In the genomic region with DNA sequence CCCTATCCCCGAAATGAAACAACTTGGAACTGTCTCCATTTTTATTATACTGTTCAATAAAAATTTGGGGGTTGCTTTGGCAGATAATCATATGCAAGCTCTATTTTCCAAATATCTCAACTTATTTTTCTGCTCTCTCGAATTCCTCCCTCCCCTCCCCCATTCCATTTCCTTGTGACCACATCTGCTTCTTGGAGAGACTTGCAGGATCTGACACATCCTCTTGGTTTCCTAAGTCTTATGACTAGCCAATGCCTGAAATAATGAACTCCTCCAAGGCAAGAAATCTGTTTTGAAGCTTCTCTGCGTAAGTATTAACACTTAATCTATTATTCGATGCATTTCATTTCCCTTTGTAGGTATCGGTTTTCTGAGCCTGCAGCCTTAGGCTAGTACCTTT, we compare ENCODE assay signal across 10 cellular contexts. TPM values are rescaled to one million over a fixed set of nuclear protein-coding genes. Genes with fewer than 3 reads are reported as not detected.
A peak's percentile ranks its signal among the peaks of the same experiment; 100 is the strongest.
DNase-seq lines count a peak whose midpoint lies in the region; ATAC-seq and TF ChIP-seq lines count a peak whose summit lies in the region.
"Had no signal": no experiment of that assay in that cellular context is flagged by ENCODE, and none has a peak within 500 bp of the region (broad histone marks: within the 10 kb centered on the region; RNA-seq: fewer than 3 reads in every experiment).

No MANE protein-coding gene starts in this region.

- H3K27ac Mint-ChIP-seq in activated CD4-positive, alpha-beta T cell treated with anti-CD3 and anti-CD28 coated beads, Interleukin-2, amount 10 ng/mL, durations not matched to agents 7 days and 5 days = peak overlapping the region; percentile 62

- H3K4me3 ChIP-seq in epithelial cell of esophagus (ENCODE audit: low read length) = no peak overlapping the region
- H3K4me3 ChIP-seq in skin epidermis = no peak overlapping the region
- H3K4me3 ChIP-seq: psoas muscle had no signal

- TF ChIP-seq CTCF in epithelial cell of esophagus (IDR thresholded peaks at IDR 0.05; ENCODE audit: insufficient read depth, low read depth, low read length, missing control alignments) = no peak

- peak overlapping the region in 11 of 21 experiments; percentile 24 to 63 (median 49) for H3K27ac ChIP-seq in skin epidermis
- H3K27ac ChIP-seq: psoas muscle had no signal

- no peaks in the 10 kb centered on the region for H3K27me3 Mint-ChIP-seq in activated CD4-positive, alpha-beta T cell treated with anti-CD3 and anti-CD28 coated beads, Interleukin-2, amount 10 ng/mL, durations not matched to agents 7 days and 5 days

- H3K4me1 Mint-ChIP-seq in activated CD4-positive, alpha-beta T cell treated with anti-CD3 and anti-CD28 coated beads, Interleukin-2, amount 10 ng/mL, durations not matched to agents 7 days and 5 days = peaks cover 16% of the 10 kb centered on the region

- DNase-seq in activated CD4-positive, alpha-beta T cell treated with anti-CD3 and anti-CD28 coated beads, Interleukin-2, amount 10 ng/mL, durations not matched to agents 7 days and 5 days = no peak
- DNase-seq in activated CD4-positive, alpha-beta T cell treated with anti-CD3 and anti-CD28 coated beads, Interleukin-2, amount 50 U/mL, for 1 hour = no peak
- peak; percentile 67 for DNase-seq in RKO (ENCODE audit: low spot score)
- peak; percentile 84 for DNase-seq in epithelial cell of esophagus (ENCODE audit: low read depth)
- no peak for DNase-seq in NCI-H510A treated with DMSO at 0.1 percent for 48 hours (lab: John Stamatoyannopoulos, UW)
- no peak for DNase-seq in NCI-H1092 treated with DMSO at 0.1 percent for 48 hours (lab: John Stamatoyannopoulos, UW)
- DNase-seq: NCI-H187 treated with DMSO at 0.1 percent for 48 hours, psoas muscle had no signal

- CTCF ChIA-PET in activated CD4-positive, alpha-beta T cell treated with anti-CD3 and anti-CD28 coated beads, Interleukin-2, amount 10 ng/mL, durations not matched to agents 7 days and 5 days (lab: Charles Lee) = interaction anchor here (1.0 to 2.8 kb wide), 3 partner anchors 8 to 169 kb away, joined by 3 to 13 read pairs (median 4); no protein-coding TSS in a partner anchor

- no peak for ATAC-seq in HG03521 (IDR thresholded peaks at IDR 0.05; ENCODE audit: unreplicated experiment)

- peaks cover 5% of the 10 kb centered on the region for H3K9me3 Mint-ChIP-seq in activated CD4-positive, alpha-beta T cell treated with anti-CD3 and anti-CD28 coated beads, Interleukin-2, amount 10 ng/mL, durations not matched to agents 7 days and 5 days

- peaks cover 10% of the 10 kb centered on the region for H3K36me3 Mint-ChIP-seq in activated CD4-positive, alpha-beta T cell treated with anti-CD3 and anti-CD28 coated beads, Interleukin-2, amount 10 ng/mL, durations not matched to agents 7 days and 5 days (ENCODE audit: low read depth)

- no peak overlapping the region for H3K4me3 Mint-ChIP-seq in activated CD4-positive, alpha-beta T cell treated with anti-CD3 and anti-CD28 coated beads, Interleukin-2, amount 10 ng/mL, durations not matched to agents 7 days and 5 days

- POLR2A ChIA-PET in activated CD4-positive, alpha-beta T cell treated with anti-CD3 and anti-CD28 coated beads, Interleukin-2, amount 10 ng/mL, durations not matched to agents 7 days and 5 days (lab: Charles Lee) = no interaction called here

RNA-seq across cellular contexts. Expression of a gene that starts 16.1 kb away (rescaled TPM):
- 10 to 100 TPM; 12.5 to 14.7 TPM for total RNA-seq in activated CD4-positive, alpha-beta T cell treated with anti-CD3 and anti-CD28 coated beads, Interleukin-2, amount 10 ng/mL, durations not matched to agents 7 days and 5 days

Comparison
In these comparisons a context has a peak if more than half of its experiments do, and no peak if none do; other contexts are left out.
1. DNase-seq: peak in RKO (single experiment) and epithelial cell of esophagus (single experiment); none in activated CD4-positive, alpha-beta T cell treated with anti-CD3 and anti-CD28 coated beads, Interleukin-2, amount 10 ng/mL, durations not matched to agents 7 days and 5 days (single experiment), activated CD4-positive, alpha-beta T cell treated with anti-CD3 and anti-CD28 coated beads, Interleukin-2, amount 50 U/mL, for 1 hour (single experiment), NCI-H510A treated with DMSO at 0.1 percent for 48 hours (single experiment) and NCI-H1092 treated with DMSO at 0.1 percent for 48 hours (single experiment).